In genomic region chr22:37686002-37686982, GRCh38 we compare ENCODE assay signal across 8 cellular contexts. TPM values are rescaled to one million over a fixed set of nuclear protein-coding genes. Genes with fewer than 3 reads are reported as not detected.
DNase-seq lines count a peak whose midpoint lies in the region; ATAC-seq and TF ChIP-seq lines count a peak whose summit lies in the region.

A gene with protein sequence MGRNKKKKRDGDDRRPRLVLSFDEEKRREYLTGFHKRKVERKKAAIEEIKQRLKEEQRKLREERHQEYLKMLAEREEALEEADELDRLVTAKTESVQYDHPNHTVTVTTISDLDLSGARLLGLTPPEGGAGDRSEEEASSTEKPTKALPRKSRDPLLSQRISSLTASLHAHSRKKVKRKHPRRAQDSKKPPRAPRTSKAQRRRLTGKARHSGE (plus strand): TSS chr22:37686343. CDS start chr22:37686393, 50 bp downstream.

- H3K9me3 ChIP-seq in HEK293 (ENCODE audit: control insufficient read depth, insufficient read depth, low read depth, low read length), result no peaks in the 10 kb centered on the region
- H3K9me3 ChIP-seq in trophoblast cell (ENCODE audit: insufficient read depth, low read depth, low read length), result no peaks in the 10 kb centered on the region
- H3K9me3 ChIP-seq in transverse colon, result no peaks in the 10 kb centered on the region

- peak within 1 kb of the TSS; percentile 62 for H4K91ac ChIP-seq in trophoblast cell (ENCODE audit: low read depth, low read length)

- H3K4me3 ChIP-seq in HEK293 (ENCODE audit: low read depth, low read length) (peak within 1 kb of the TSS; percentile 77), trophoblast cell (ENCODE audit: low read depth, low read length) (peak within 1 kb of the TSS; percentile 87), transverse colon (peak within 1 kb of the TSS; percentile 55 to 89 (median 62))

- in situ Hi-C loops in G401 (cut with HindIII; ENCODE audit: low sequenced_read_pairs) (no loop called here), transverse colon (cut with MboI; ENCODE audit: low pct_ligation_motif_present in 1 of 4, low pct_unique_long_range_greater_than_20kb in 1 of 4, low sequenced_read_pairs in 3 of 4) (loop anchor here in 2 of 4 donors (10.0 to 25.0 kb wide), 2 partner anchors 61 to 101 kb away; no protein-coding TSS in a partner anchor)

- WGBS in trophoblast cell (ENCODE audit: extremely low coverage, insufficient coverage, insufficient read length), result no CpG with 5 or more reads among the region's 62 CpGs
- 1% methylated on average over 60 of the region's 62 CpGs; no CpG with 5 or more reads in 1 of the 2 donors for WGBS in transverse colon (ENCODE audit: low coverage in 1 of 2), 2 donors

- H2AK5ac ChIP-seq in trophoblast cell (ENCODE audit: low read length), result peak within 1 kb of the TSS; percentile 22

- TF ChIP-seq CTCF in HEK293 (tag by site-specific recombination; IDR thresholded peaks at IDR 0.05), result peak; percentile 12; the same call in 1 of the 2 replicates
- peak in 2 of 5 experiments; percentile 11 to 25 for TF ChIP-seq CTCF in transverse colon (IDR thresholded peaks at IDR 0.05)

- no peak for TF ChIP-seq EP300 in transverse colon (IDR thresholded peaks at IDR 0.05; ENCODE audit: low read depth)

- peak within 1 kb of the TSS; percentile 87 for H3K18ac ChIP-seq in trophoblast cell (ENCODE audit: low read length)

- peak within 1 kb of the TSS; percentile 35 for H3K9ac ChIP-seq in trophoblast cell (ENCODE audit: low read length)

- peak within 1 kb of the TSS; percentile 70 for H2BK5ac ChIP-seq in trophoblast cell (ENCODE audit: low read depth, low read length, poor library complexity)

- ATAC-seq in Right ventricle myocardium superior (ENCODE audit: poor library complexity), result peak; percentile 96

- DNase-seq in G401 (ENCODE audit: low spot score), result peak; percentile 93
- peak; percentile 56 for DNase-seq in NCI-H1048 (lab: John Stamatoyannopoulos, UW)
- DNase-seq in SW 1271 (lab: John Stamatoyannopoulos, UW), result peak; percentile 53 to 74
- peak; percentile 48 for DNase-seq in activated naive CD8-positive, alpha-beta T cell treated with anti-CD3 and anti-CD28 coated beads, Interleukin-2, amount 50 U/mL, for 16 hours (ENCODE audit: low read depth, low spot score)
- DNase-seq in Right ventricle myocardium superior, result peak; percentile 87
- DNase-seq in trophoblast cell, result peak; percentile 82 to 92
- peak; percentile 86 for DNase-seq in transverse colon

- H3K4ac ChIP-seq in trophoblast cell (ENCODE audit: low read depth, low read length), result peak within 1 kb of the TSS; percentile 18

- H2AFZ ChIP-seq in trophoblast cell (ENCODE audit: insufficient read depth, low read length, poor library complexity), result peak within 1 kb of the TSS; percentile 97

- peak within 1 kb of the TSS; percentile 75 for H2BK120ac ChIP-seq in trophoblast cell (ENCODE audit: insufficient read depth, low read length, poor library complexity)

- intact Hi-C loops in Right ventricle myocardium superior (cut with DNase I), result loop anchor here (5.0 kb wide), 1 partner anchor 74 kb away; no protein-coding TSS in a partner anchor
- intact Hi-C loops in transverse colon (cut with DNase I; ENCODE audit: low total_unique reads), result loop anchor here (5.0 kb wide), 1 partner anchor 101 kb away; no protein-coding TSS in a partner anchor

- CTCF ChIA-PET in HEK293 (lab: Yijun Ruan, JAX), result interaction anchor here (0.5 to 15.8 kb wide), 6 partner anchors 11 to 214 kb away, joined by 3 to 353 read pairs (median 3); partner anchors contain the start of gene SH3BP1

- peak within 1 kb of the TSS; percentile 81 for H3K27ac ChIP-seq in HEK293 (ENCODE audit: extremely low read depth, low read depth, low read length)
- peak within 1 kb of the TSS; percentile 30 for H3K27ac ChIP-seq in trophoblast cell (ENCODE audit: low read depth, low read length)
- peak within 1 kb of the TSS; percentile 86 to 95 (median 90) for H3K27ac ChIP-seq in transverse colon

- H3K4me1 ChIP-seq in HEK293 (ENCODE audit: control insufficient read depth, insufficient read depth, low read length) (peaks cover 2% of the 10 kb centered on the region; the same call in 1 of the 2 replicates), trophoblast cell (ENCODE audit: control insufficient read depth in 1 of 2, insufficient read depth in 2 of 2, low read length in 2 of 2) (peaks cover 0 to 3% of the 10 kb centered on the region in 2 experiments), transverse colon (peaks cover 9 to 57% (median 41%) of the 10 kb centered on the region in 4 donors)

- H3K4me2 ChIP-seq in trophoblast cell (ENCODE audit: low read length), result peak within 1 kb of the TSS; percentile 62

- peaks cover 8% of the 10 kb centered on the region for H3K79me1 ChIP-seq in trophoblast cell (ENCODE audit: low read length)

- peak within 1 kb of the TSS; percentile 47 for H4K12ac ChIP-seq in trophoblast cell (ENCODE audit: low read depth, low read length)

- no peak within 1 kb of the TSS for H2BK12ac ChIP-seq in trophoblast cell (ENCODE audit: low read length)

- H3K79me2 ChIP-seq in trophoblast cell (ENCODE audit: control insufficient read depth, insufficient read depth, low read length, poor library complexity), result peaks cover 5% of the 10 kb centered on the region

- peak; percentile 78 for TF ChIP-seq POLR2A in transverse colon (IDR thresholded peaks at IDR 0.05)

- POLR2A ChIA-PET in HEK293 (lab: Yijun Ruan, JAX), result interaction anchor here (0.6 to 2.5 kb wide), 18 partner anchors 10 to 127 kb away, joined by 3 to 23 read pairs (median 4); partner anchors contain the start of genes GCAT, GGA1, LGALS1 and PDXP

- H3K14ac ChIP-seq in trophoblast cell (ENCODE audit: low read length), result peak within 1 kb of the TSS; percentile 93

- peaks cover 0 to 32% of the 10 kb centered on the region in 2 experiments; a peak in 1 of 3 replicates for H3K36me3 ChIP-seq in HEK293 (ENCODE audit: control insufficient read depth in 2 of 2, insufficient read depth in 1 of 2, low read length in 2 of 2)
- peaks cover 23 to 24% of the 10 kb centered on the region in 2 experiments for H3K36me3 ChIP-seq in trophoblast cell (ENCODE audit: control insufficient read depth in 1 of 2, insufficient read depth in 2 of 2, low read length in 2 of 2)
- H3K36me3 ChIP-seq in transverse colon, result peaks cover 0 to 11% (median 5%) of the 10 kb centered on the region in 4 donors

- H3K27me3 ChIP-seq in trophoblast cell (ENCODE audit: insufficient read depth, low read length) (no peaks in the 10 kb centered on the region), transverse colon (no peaks in the 10 kb centered on the region)

- no peak within 1 kb of the TSS for H3K23ac ChIP-seq in trophoblast cell (ENCODE audit: low read length)

- H4K8ac ChIP-seq in trophoblast cell (ENCODE audit: low read depth, low read length), result peak within 1 kb of the TSS; percentile 99

TF ChIP-seq in HEK293, 187 proteins besides CTCF, POLR2A, EP300 and RAD21 (continues in another document):
- TF ChIP-seq ZNF335 (tag by site-specific recombination; conservative IDR thresholded peaks at IDR 0.05), result peak; percentile 93
- TF ChIP-seq ZBTB1 (tag by site-specific recombination; IDR thresholded peaks at IDR 0.05), result peak; percentile 64; the same call in 1 of the 2 replicates
- no peak for TF ChIP-seq EGR2 (tag by site-specific recombination; IDR thresholded peaks at IDR 0.05; ENCODE audit: low read depth)
- peak; percentile 61 for TF ChIP-seq BCL11B (tag by site-specific recombination; IDR thresholded peaks at IDR 0.05; ENCODE audit: low read depth)
- TF ChIP-seq, protein P1, sequence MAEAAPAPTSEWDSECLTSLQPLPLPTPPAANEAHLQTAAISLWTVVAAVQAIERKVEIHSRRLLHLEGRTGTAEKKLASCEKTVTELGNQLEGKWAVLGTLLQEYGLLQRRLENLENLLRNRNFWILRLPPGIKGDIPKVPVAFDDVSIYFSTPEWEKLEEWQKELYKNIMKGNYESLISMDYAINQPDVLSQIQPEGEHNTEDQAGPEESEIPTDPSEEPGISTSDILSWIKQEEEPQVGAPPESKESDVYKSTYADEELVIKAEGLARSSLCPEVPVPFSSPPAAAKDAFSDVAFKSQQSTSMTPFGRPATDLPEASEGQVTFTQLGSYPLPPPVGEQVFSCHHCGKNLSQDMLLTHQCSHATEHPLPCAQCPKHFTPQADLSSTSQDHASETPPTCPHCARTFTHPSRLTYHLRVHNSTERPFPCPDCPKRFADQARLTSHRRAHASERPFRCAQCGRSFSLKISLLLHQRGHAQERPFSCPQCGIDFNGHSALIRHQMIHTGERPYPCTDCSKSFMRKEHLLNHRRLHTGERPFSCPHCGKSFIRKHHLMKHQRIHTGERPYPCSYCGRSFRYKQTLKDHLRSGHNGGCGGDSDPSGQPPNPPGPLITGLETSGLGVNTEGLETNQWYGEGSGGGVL (tag by site-specific recombination; IDR thresholded peaks at IDR 0.05), result peak; percentile 62
- TF ChIP-seq KLF1 (tag by site-specific recombination; IDR thresholded peaks at IDR 0.05), result peak; percentile 79
- TF ChIP-seq, protein P2, sequence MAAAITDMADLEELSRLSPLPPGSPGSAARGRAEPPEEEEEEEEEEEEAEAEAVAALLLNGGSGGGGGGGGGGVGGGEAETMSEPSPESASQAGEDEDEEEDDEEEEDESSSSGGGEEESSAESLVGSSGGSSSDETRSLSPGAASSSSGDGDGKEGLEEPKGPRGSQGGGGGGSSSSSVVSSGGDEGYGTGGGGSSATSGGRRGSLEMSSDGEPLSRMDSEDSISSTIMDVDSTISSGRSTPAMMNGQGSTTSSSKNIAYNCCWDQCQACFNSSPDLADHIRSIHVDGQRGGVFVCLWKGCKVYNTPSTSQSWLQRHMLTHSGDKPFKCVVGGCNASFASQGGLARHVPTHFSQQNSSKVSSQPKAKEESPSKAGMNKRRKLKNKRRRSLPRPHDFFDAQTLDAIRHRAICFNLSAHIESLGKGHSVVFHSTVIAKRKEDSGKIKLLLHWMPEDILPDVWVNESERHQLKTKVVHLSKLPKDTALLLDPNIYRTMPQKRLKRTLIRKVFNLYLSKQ (tag by site-specific recombination; IDR thresholded peaks at IDR 0.05; ENCODE audit: borderline replicate concordance), result peak; percentile 45; the same call in 1 of the 2 replicates
- TF ChIP-seq OSR2 (tag by site-specific recombination; IDR thresholded peaks at IDR 0.05), result peak; percentile 72
- peak; percentile 70; the same call in 1 of the 2 replicates for TF ChIP-seq ZNF777 (tag by site-specific recombination; IDR thresholded peaks at IDR 0.05; ENCODE audit: borderline replicate concordance)
- peak; percentile 99 for TF ChIP-seq ZXDB (tag by site-specific recombination; IDR thresholded peaks at IDR 0.05)

RNA-seq across cellular contexts. Expression of the gene that starts here (rescaled TPM):
- total RNA-seq in G401 (2014; rRNA removed; shearing (Covaris generic)), result 30.2 and 44.8 TPM in 2 replicates
- total RNA-seq in Right ventricle myocardium superior (14.3 TPM), transverse colon (100 to 1,000 TPM in 1 of 4 donors, 10 to 100 TPM in 3; 44.1 to 143 (median 57.2) TPM)
- 17.0 and 18.8 TPM in 2 replicates for polyA plus RNA-seq in trophoblast cell (2013)

Comparison
In these comparisons a context has a peak if more than half of its experiments do, and no peak if none do; other contexts are left out.
1. Peak in every context shown above with its lines: DNase-seq, ATAC-seq, H3K4me3 ChIP-seq and H3K27ac ChIP-seq.
2. H3K27ac ChIP-seq: peak in every context shown above with its lines; median percentile 90 in transverse colon; 81 in HEK293; 30 in trophoblast cell.